In genomic region chr1:167105841-167106461, GRCh38 we compare ENCODE assay signal across 1 cellular context.
TF ChIP-seq lines count a peak whose summit lies in the region.

No MANE protein-coding gene starts in this region.

TF ChIP-seq in K562, 482 proteins besides CTCF, POLR2A, EP300 and RAD21:
- no peak for TF ChIP-seq ZNF253 (CRISPR knock-in tag; conservative IDR thresholded peaks at IDR 0.05)
- no peak for TF ChIP-seq ZBTB17 (CRISPR knock-in tag; IDR thresholded peaks at IDR 0.05)
- no peak for TF ChIP-seq HMGN3 (IDR thresholded peaks at IDR 0.05; ENCODE audit: borderline replicate concordance, extremely low read depth, insufficient read length, low read depth, low read length)
- TF ChIP-seq ERF (CRISPR knock-in tag; IDR thresholded peaks at IDR 0.05) = no peak
- TF ChIP-seq ZBTB43 (CRISPR knock-in tag; IDR thresholded peaks at IDR 0.05) = no peak
- TF ChIP-seq ZNF23 (CRISPR knock-in tag; IDR thresholded peaks at IDR 0.05) = no peak
- TF ChIP-seq NR2C2 (CRISPR knock-in tag; IDR thresholded peaks at IDR 0.05) = no peak
- no peak for TF ChIP-seq NR2C2 (tag; IDR thresholded peaks at IDR 0.05)
- peak; percentile 46; the same call in 1 of the 2 replicates for TF ChIP-seq NFE2 (IDR thresholded peaks at IDR 0.05; ENCODE audit: low read depth)
- TF ChIP-seq HDAC1 (IDR thresholded peaks at IDR 0.05) = no peak
- 0 out of 2 replicates have a peak, but pooled peaks have one; percentile 7 for TF ChIP-seq ZNF316 (IDR thresholded peaks at IDR 0.05)
- TF ChIP-seq TSC22D4 (tag; IDR thresholded peaks at IDR 0.05) = no peak
- 0 out of 2 replicates have a peak, but pooled peaks have one; percentile 17 for TF ChIP-seq MAFG (tag; conservative IDR thresholded peaks at IDR 0.05)
TF ChIP-seq in K562: peak in this region for 3.
